9 cellular contexts compared by ENCODE assay signal in genomic region chr5:172380992-172381643, GRCh38.
A peak's percentile ranks its signal among the peaks of the same experiment; 100 is the strongest.
DNase-seq lines count a peak whose midpoint lies in the region; ATAC-seq and TF ChIP-seq lines count a peak whose summit lies in the region.
"Had no signal": no experiment of that assay in that cellular context is flagged by ENCODE, and none has a peak within 500 bp of the region (broad histone marks: within the 10 kb centered on the region; RNA-seq: fewer than 3 reads in every experiment).

No MANE protein-coding gene starts in this region.

- no peaks in the 10 kb centered on the region for H3K9me3 ChIP-seq in thoracic aorta

- H3K27ac ChIP-seq in thoracic aorta, result peak overlapping the region in 1 of 2 donors; percentile 38

- peak; percentile 38 for DNase-seq in NCI-H128 (lab: John Stamatoyannopoulos, UW; ENCODE audit: unreplicated experiment)
- DNase-seq in anterior cingulate cortex (lab: John Stamatoyannopoulos, UW), result peak; percentile 23 to 96 (median 74)
- DNase-seq in iris pigment epithelial cell (ENCODE audit: low read depth), result peak; percentile 80
- no peak for DNase-seq in thoracic aorta (ENCODE audit: low spot score)
- no peak for DNase-seq in activated CD4-positive, alpha-beta T cell treated with anti-CD3 and anti-CD28 coated beads, Interleukin-2, amount 50 U/mL, for 1 hour
- DNase-seq in stimulated activated CD4-positive, alpha-beta T cell treated with anti-CD3 and anti-CD28 coated beads, Interleukin-15, amount 100 ng/mL, for 24 hours, result no peak
- DNase-seq: cortex of kidney, NCI-H1436 had no signal

- H3K4me3 ChIP-seq in thoracic aorta, result peak overlapping the region; percentile 45

- H3K4me1 ChIP-seq in thoracic aorta (ENCODE audit: control insufficient read depth in 1 of 2, low read depth in 2 of 2), result peaks cover 0 to 20% of the 10 kb centered on the region in 2 donors

- no peaks in the 10 kb centered on the region for H3K27me3 ChIP-seq in thoracic aorta (replicated peaks; ENCODE audit: insufficient read depth)

- TF ChIP-seq CTCF in thoracic aorta (IDR thresholded peaks at IDR 0.05), result no peak

- H3K36me3 ChIP-seq in thoracic aorta, result peaks cover 4% of the 10 kb centered on the region

- ATAC-seq in thoracic aorta (ENCODE audit: insufficient number of reproducible peaks, low FRiP score, low read depth) (no peak), HG03135 (IDR thresholded peaks at IDR 0.05; ENCODE audit: unreplicated experiment) (no peak)

Comparison
In these comparisons a context has a peak if more than half of its experiments do, and no peak if none do; other contexts are left out.
1. DNase-seq: peak in NCI-H128 (single experiment), anterior cingulate cortex (58 of 58) and iris pigment epithelial cell (single experiment); none in thoracic aorta (single experiment), activated CD4-positive, alpha-beta T cell treated with anti-CD3 and anti-CD28 coated beads, Interleukin-2, amount 50 U/mL, for 1 hour (single experiment) and stimulated activated CD4-positive, alpha-beta T cell treated with anti-CD3 and anti-CD28 coated beads, Interleukin-15, amount 100 ng/mL, for 24 hours (single experiment).